In genomic region chr5:154754460-154755360, GRCh38 we compare ENCODE assay signal across 8 cellular contexts. TPM values are rescaled to one million over a fixed set of nuclear protein-coding genes. Genes with fewer than 3 reads are reported as not detected.
DNase-seq lines count a peak whose midpoint lies in the region; ATAC-seq and TF ChIP-seq lines count a peak whose summit lies in the region.

No MANE protein-coding gene starts in this region.

- ATAC-seq in activated T-helper 17 cell treated with anti-CD3 and anti-CD28 coated beads, Interleukin-2, amount 50 U/mL, for 72 hours (replicated peaks) = peak; percentile 84
- ATAC-seq in naive thymus-derived CD4-positive, alpha-beta T cell = peak; percentile 94
- ATAC-seq in stimulated activated memory B cell treated with anti-CD40 and anti-IgM and Interleukin-4, amounts not matched to agents 10 μg/mL and 1 μg/mL and 100 μg/mL, for 72 hours = peak; percentile 94

- peak overlapping the region; percentile 76 for H2AFZ ChIP-seq in fibroblast of lung (ENCODE audit: low read length)

- H3K27me3 Mint-ChIP-seq in activated T-helper 17 cell treated with anti-CD3 and anti-CD28 coated beads, Interleukin-2, amount 50 U/mL, for 72 hours = no peaks in the 10 kb centered on the region
- H3K27me3 Mint-ChIP-seq in naive thymus-derived CD4-positive, alpha-beta T cell = no peaks in the 10 kb centered on the region
- no peaks in the 10 kb centered on the region for H3K27me3 Mint-ChIP-seq in stimulated activated memory B cell treated with anti-CD40 and anti-IgM and Interleukin-4, amounts not matched to agents 10 μg/mL and 1 μg/mL and 100 μg/mL, for 72 hours

- H3K4me1 ChIP-seq in fibroblast of lung (ENCODE audit: control insufficient read depth, extremely low read depth, insufficient read depth, low read length) = peaks cover 19% of the 10 kb centered on the region
- H3K4me1 ChIP-seq in naive thymus-derived CD4-positive, alpha-beta T cell (ENCODE audit: control insufficient read depth in 2 of 2, insufficient read depth in 2 of 2, low read length in 2 of 2) = peaks cover 30 to 32% of the 10 kb centered on the region in 2 donors

- peak overlapping the region; percentile 46 to 91 (median 67) for H3K4me3 ChIP-seq in fibroblast of lung (replicated peaks in 1 of 4; ENCODE audit: control extremely low read depth in 1 of 4, insufficient read depth in 1 of 4, low read depth in 3 of 4, low read length in 4 of 4)
- H3K4me3 ChIP-seq in naive thymus-derived CD4-positive, alpha-beta T cell (ENCODE audit: low read length) = peak overlapping the region; percentile 72

- POLR2A ChIA-PET in naive thymus-derived CD4-positive, alpha-beta T cell (lab: Charles Lee) = interaction anchor here (0.6 to 1.4 kb wide), 3 partner anchors 12 to 104 kb away, joined by 3 to 9 read pairs (median 3); partner anchors contain the start of gene CNOT8

- TF ChIP-seq CTCF in fibroblast of lung (conservative IDR thresholded peaks at IDR 0.05 in 1 of 2, IDR thresholded peaks at IDR 0.05 in 1 of 2; ENCODE audit: low read depth in 1 of 2, low read length in 2 of 2) = peak; percentile 16 to 36

- peaks cover 43% of the 10 kb centered on the region for H3K79me2 ChIP-seq in fibroblast of lung (ENCODE audit: control insufficient read depth, insufficient read depth, low read length)

- peak overlapping the region; percentile 92 for H3K9ac ChIP-seq in fibroblast of lung (ENCODE audit: insufficient read depth, low read length)

- H3K36me3 Mint-ChIP-seq in activated T-helper 17 cell treated with anti-CD3 and anti-CD28 coated beads, Interleukin-2, amount 50 U/mL, for 72 hours (ENCODE audit: low read depth) = peaks cover 28% of the 10 kb centered on the region
- H3K36me3 Mint-ChIP-seq in naive thymus-derived CD4-positive, alpha-beta T cell = peaks cover 0 to 5% (median 3%) of the 10 kb centered on the region in 5 donors
- H3K36me3 Mint-ChIP-seq in stimulated activated memory B cell treated with anti-CD40 and anti-IgM and Interleukin-4, amounts not matched to agents 10 μg/mL and 1 μg/mL and 100 μg/mL, for 72 hours = no peaks in the 10 kb centered on the region

- intact Hi-C loops in naive thymus-derived CD4-positive, alpha-beta T cell (cut with micrococcal nuclease) = loop anchor here (1.0 to 5.0 kb wide), 14 partner anchors 42 to 716 kb away; partner anchors contain the start of genes CNOT8 (in 2 of the 2), FAM114A2 (in 2 of the 2), GALNT10 (in 2 of the 2) and MFAP3 (in 2 of the 2)

- no peaks in the 10 kb centered on the region for H3K36me3 ChIP-seq in fibroblast of lung (ENCODE audit: control insufficient read depth, insufficient read depth, low read length)
- H3K36me3 ChIP-seq in naive thymus-derived CD4-positive, alpha-beta T cell (ENCODE audit: control insufficient read depth in 2 of 3, insufficient read depth in 3 of 3, low read length in 3 of 3) = peaks cover 0 to 11% (median 0%) of the 10 kb centered on the region in 3 experiments

- no peaks in the 10 kb centered on the region for H3K9me3 ChIP-seq in fibroblast of lung (ENCODE audit: control insufficient read depth, insufficient read depth, low read depth, low read length)
- H3K9me3 ChIP-seq in naive thymus-derived CD4-positive, alpha-beta T cell (ENCODE audit: control insufficient read depth in 2 of 3, low read length in 3 of 3) = no peaks in the 10 kb centered on the region

- peaks cover 9% of the 10 kb centered on the region for H4K20me1 ChIP-seq in fibroblast of lung (ENCODE audit: control insufficient read depth, extremely low read depth, insufficient read depth, low read length)

- CTCF ChIA-PET in naive thymus-derived CD4-positive, alpha-beta T cell (lab: Charles Lee) = no interaction called here

- H3K27ac ChIP-seq in fibroblast of lung (ENCODE audit: insufficient read depth, low read length) = peak overlapping the region; percentile 97
- H3K27ac ChIP-seq in naive thymus-derived CD4-positive, alpha-beta T cell (ENCODE audit: low read depth, low read length) = peak overlapping the region; percentile 96

- DNase-seq in ELR (ENCODE audit: low read depth) = peak; percentile 100
- peak; percentile 93 for DNase-seq in GOT3 (lab: John Stamatoyannopoulos, UW)
- DNase-seq in LHCN-M2 (ENCODE audit: low read depth) = peak; percentile 99
- DNase-seq in RKO (ENCODE audit: low spot score) = peak; percentile 98
- peak; percentile 98 for DNase-seq in fibroblast of lung (ENCODE audit: low read depth in 2 of 2)
- peak; percentile 97 to 99 (median 99) for DNase-seq in naive thymus-derived CD4-positive, alpha-beta T cell

- peak overlapping the region; percentile 100 for H3K4me2 ChIP-seq in fibroblast of lung (ENCODE audit: extremely low read depth, insufficient read depth, low read length)

- no peaks in the 10 kb centered on the region for H3K27me3 ChIP-seq in fibroblast of lung (ENCODE audit: control insufficient read depth, insufficient read depth, low read length)
- no peaks in the 10 kb centered on the region for H3K27me3 ChIP-seq in naive thymus-derived CD4-positive, alpha-beta T cell (ENCODE audit: control insufficient read depth in 2 of 2, insufficient read depth in 2 of 2, low read length in 2 of 2)

- H3K4me3 Mint-ChIP-seq in activated T-helper 17 cell treated with anti-CD3 and anti-CD28 coated beads, Interleukin-2, amount 50 U/mL, for 72 hours = peak overlapping the region; percentile 89
- peak overlapping the region; percentile 88 to 98 (median 92) for H3K4me3 Mint-ChIP-seq in naive thymus-derived CD4-positive, alpha-beta T cell
- H3K4me3 Mint-ChIP-seq in stimulated activated memory B cell treated with anti-CD40 and anti-IgM and Interleukin-4, amounts not matched to agents 10 μg/mL and 1 μg/mL and 100 μg/mL, for 72 hours = peak overlapping the region; percentile 84

- H3K9me3 Mint-ChIP-seq in activated T-helper 17 cell treated with anti-CD3 and anti-CD28 coated beads, Interleukin-2, amount 50 U/mL, for 72 hours = no peaks in the 10 kb centered on the region
- no peaks in the 10 kb centered on the region for H3K9me3 Mint-ChIP-seq in naive thymus-derived CD4-positive, alpha-beta T cell
- no peaks in the 10 kb centered on the region for H3K9me3 Mint-ChIP-seq in stimulated activated memory B cell treated with anti-CD40 and anti-IgM and Interleukin-4, amounts not matched to agents 10 μg/mL and 1 μg/mL and 100 μg/mL, for 72 hours

- H3K4me1 Mint-ChIP-seq in activated T-helper 17 cell treated with anti-CD3 and anti-CD28 coated beads, Interleukin-2, amount 50 U/mL, for 72 hours = peaks cover 29% of the 10 kb centered on the region
- peaks cover 27 to 45% (median 33%) of the 10 kb centered on the region in 7 donors for H3K4me1 Mint-ChIP-seq in naive thymus-derived CD4-positive, alpha-beta T cell
- peaks cover 41% of the 10 kb centered on the region for H3K4me1 Mint-ChIP-seq in stimulated activated memory B cell treated with anti-CD40 and anti-IgM and Interleukin-4, amounts not matched to agents 10 μg/mL and 1 μg/mL and 100 μg/mL, for 72 hours

- peak overlapping the region; percentile 95 for H3K27ac Mint-ChIP-seq in activated T-helper 17 cell treated with anti-CD3 and anti-CD28 coated beads, Interleukin-2, amount 50 U/mL, for 72 hours
- H3K27ac Mint-ChIP-seq in naive thymus-derived CD4-positive, alpha-beta T cell = peak overlapping the region; percentile 92 to 98 (median 98)
- H3K27ac Mint-ChIP-seq in stimulated activated memory B cell treated with anti-CD40 and anti-IgM and Interleukin-4, amounts not matched to agents 10 μg/mL and 1 μg/mL and 100 μg/mL, for 72 hours = peak overlapping the region; percentile 84

RNA-seq across cellular contexts. Expression of gene LARP1, which starts 0.5 kb away (rescaled TPM):
- total RNA-seq in LHCN-M2 (2014; rRNA removed) (67.6 and 95.2 TPM in 2 replicates), fibroblast of lung (32.4 and 51.0 TPM in 2 replicates)
- 73.5 TPM for polyA plus RNA-seq in LHCN-M2 (2012)
- 100 to 1,000 TPM; 121 to 242 TPM for total RNA-seq in activated T-helper 17 cell treated with anti-CD3 and anti-CD28 coated beads, Interleukin-2, amount 50 U/mL, for 72 hours
- 81.3 and 115 TPM in 2 replicates for polyA plus RNA-seq in fibroblast of lung
- 76.2 and 79.9 TPM in 2 replicates for polyA plus RNA-seq in fibroblast of lung (2012)
- 154 and 232 TPM in 2 replicates for polyA minus RNA-seq in fibroblast of lung (ENCODE audit: low replicate concordance)
- total RNA-seq in naive thymus-derived CD4-positive, alpha-beta T cell = 100 to 1,000 TPM; 127 to 217 (median 176) TPM
- 10 to 100 TPM; 12.2 to 28.0 TPM for polyA plus RNA-seq in naive thymus-derived CD4-positive, alpha-beta T cell

Comparison
In these comparisons a context has a peak if more than half of its experiments do, and no peak if none do; other contexts are left out.
1. Peak in every context shown above with its lines: DNase-seq, ATAC-seq, H3K4me3 ChIP-seq and H3K27ac ChIP-seq.